ENCODE assay signal across 17 cellular contexts in genomic region chr19:1151917-1152601, GRCh38. TPM values are rescaled to one million over a fixed set of nuclear protein-coding genes. Genes with fewer than 3 reads are reported as not detected.
DNase-seq lines count a peak whose midpoint lies in the region; ATAC-seq and TF ChIP-seq lines count a peak whose summit lies in the region.
"Had no signal": no experiment of that assay in that cellular context is flagged by ENCODE, and none has a peak within 500 bp of the region (broad histone marks: within the 10 kb centered on the region; RNA-seq: fewer than 3 reads in every experiment).

No MANE protein-coding gene starts in this region.

- ATAC-seq in heart right ventricle (peak; percentile 53 to 82 (median 68)), HG02840 (IDR thresholded peaks at IDR 0.05; ENCODE audit: low FRiP score, unreplicated experiment) (no peak), SK-N-SH treated with all-trans-retinoic acid at 6 μM for 48 hours (no peak), HG03025 (IDR thresholded peaks at IDR 0.05; ENCODE audit: low FRiP score, unreplicated experiment) (no peak)
- ATAC-seq: left lobe of liver; natural killer cell treated with Interleukin-12 subunit alpha and Interleukin-12 subunit beta and Interleukin-15 and Interleukin-18, amount 100 ng/mL, for 72 hours; stimulated activated effector memory CD8-positive, alpha-beta T cell treated with anti-CD3 and anti-CD28 coated beads, Interleukin-12 subunit alpha, Interleukin-12 subunit beta, amount 100 ng/mL, for 72 hours had no signal

- H3K4me1 ChIP-seq in heart right ventricle (peaks cover 29 to 68% (median 60%) of the 10 kb centered on the region in 9 donors), rectal smooth muscle tissue (ENCODE audit: control insufficient read depth, insufficient read depth, low read length) (no peaks in the 10 kb centered on the region)
- H3K4me1 ChIP-seq: Caco-2 had no signal

- no peak for TF ChIP-seq CTCF in heart right ventricle (IDR thresholded peaks at IDR 0.05)

- no peaks in the 10 kb centered on the region for H3K27me3 ChIP-seq in heart right ventricle
- H3K27me3 ChIP-seq in rectal smooth muscle tissue (ENCODE audit: control insufficient read depth, insufficient read depth, low read length): no peaks in the 10 kb centered on the region
- H3K27me3 ChIP-seq: hepatocyte had no signal

- intact Hi-C loops in heart right ventricle (cut with DNase I): loop anchor here in 1 of 10 donors (2.0 kb wide), 1 partner anchor 19 kb away; no protein-coding TSS in a partner anchor

- H3K27ac ChIP-seq in angular gyrus (ENCODE audit: low read depth, low read length) (peak overlapping the region; percentile 19), heart right ventricle (peak overlapping the region; percentile 4 to 93 (median 76)), rectal smooth muscle tissue (ENCODE audit: low read depth, low read length) (peak overlapping the region; percentile 0)
- H3K27ac ChIP-seq: hepatocyte, WERI-Rb-1 had no signal

- H3K9ac ChIP-seq in rectal smooth muscle tissue (ENCODE audit: low read length): no peak overlapping the region

- H3K4me3 ChIP-seq in heart right ventricle: peak overlapping the region in 8 of 10 donors; percentile 4 to 37 (median 27)
- no peak overlapping the region for H3K4me3 ChIP-seq in rectal smooth muscle tissue (ENCODE audit: low read length)
- H3K4me3 ChIP-seq: hepatocyte had no signal

- WGBS in heart right ventricle, 2 donors: 43 to 48% methylated on average over 35 of the region's 35 CpGs

- no peaks in the 10 kb centered on the region for H3K9me3 ChIP-seq in heart right ventricle
- H3K9me3 ChIP-seq: Caco-2 had no signal

- H3K36me3 ChIP-seq in heart right ventricle (peaks cover 0 to 63% (median 0%) of the 10 kb centered on the region in 9 donors), rectal smooth muscle tissue (ENCODE audit: control insufficient read depth, insufficient read depth, low read length) (peaks cover 3% of the 10 kb centered on the region)

- DNase-seq in AG08395 (ENCODE audit: low spot score) (peak; percentile 69), heart right ventricle (peak; percentile 61 to 84)
- DNase-seq in activated CD4-positive, CD25-positive, alpha-beta regulatory T cell treated with anti-CD3 and anti-CD28 coated beads, Interleukin-2, amount 50 U/mL, for 72 hours: no peak
- DNase-seq: activated CD8-positive, alpha-beta memory T cell treated with anti-CD3 and anti-CD28 coated beads, Interleukin-2, amount 10 ng/mL, durations not matched to agents 7 days and 5 days; activated naive CD4-positive, alpha-beta T cell; Caco-2; MV-4-11; WERI-Rb-1 had no signal

TF ChIP-seq in SK-N-SH treated with all-trans-retinoic acid at 6 μM for 48 hours, 23 proteins besides CTCF, POLR2A, EP300 and RAD21 (continues in another document):
- TF ChIP-seq ESRRG (CRISPR knock-in tag; IDR thresholded peaks at IDR 0.05) (no peak), ZFP30 (CRISPR knock-in tag; IDR thresholded peaks at IDR 0.05) (no peak), TOX (CRISPR knock-in tag; IDR thresholded peaks at IDR 0.05; ENCODE audit: borderline replicate concordance) (no peak), CREB5 (CRISPR knock-in tag; IDR thresholded peaks at IDR 0.05; ENCODE audit: low read depth) (no peak), TSHZ2 (CRISPR knock-in tag; IDR thresholded peaks at IDR 0.05) (no peak), OSR1 (CRISPR knock-in tag; IDR thresholded peaks at IDR 0.05) (no peak), PPARA (CRISPR knock-in tag; IDR thresholded peaks at IDR 0.05; ENCODE audit: borderline replicate concordance) (no peak), ZNF70 (CRISPR knock-in tag; IDR thresholded peaks at IDR 0.05) (no peak), ZC3H10 (CRISPR knock-in tag; IDR thresholded peaks at IDR 0.05) (no peak), ZNF8 (CRISPR knock-in tag; IDR thresholded peaks at IDR 0.05) (no peak), POU6F1 (CRISPR knock-in tag; IDR thresholded peaks at IDR 0.05; ENCODE audit: borderline replicate concordance, low read depth) (no peak), TCF4 (CRISPR knock-in tag; IDR thresholded peaks at IDR 0.05; ENCODE audit: borderline replicate concordance) (no peak), RARB (CRISPR knock-in tag; IDR thresholded peaks at IDR 0.05) (no peak), ISL1 (CRISPR knock-in tag; IDR thresholded peaks at IDR 0.05) (no peak), PATZ1 (CRISPR knock-in tag; IDR thresholded peaks at IDR 0.05; ENCODE audit: borderline replicate concordance) (no peak), CSDC2 (CRISPR knock-in tag; IDR thresholded peaks at IDR 0.05) (no peak), ZFP3 (CRISPR knock-in tag; IDR thresholded peaks at IDR 0.05) (no peak), SNAI2 (CRISPR knock-in tag; IDR thresholded peaks at IDR 0.05) (no peak)

RNA-seq across cellular contexts. Expression of gene SBNO2, which starts 22.0 kb away (rescaled TPM):
- total RNA-seq in heart right ventricle: 10 to 100 TPM; 12.6 to 61.3 (median 16.1) TPM
- polyA plus RNA-seq in heart right ventricle: 10 to 100 TPM; 12.6 to 18.7 TPM

RNA-seq across cellular contexts. Expression of gene GPX4, which starts 48.3 kb away (rescaled TPM):
- 100 to 1,000 TPM; 244 to 405 (median 299) TPM for total RNA-seq in heart right ventricle
- polyA plus RNA-seq in heart right ventricle: 100 to 1,000 TPM; 461 to 487 TPM

RNA-seq across cellular contexts. Expression of gene STK11, which starts 53.5 kb away (rescaled TPM):
- 10 to 100 TPM; 43.7 to 71.6 (median 46.6) TPM for total RNA-seq in heart right ventricle
- polyA plus RNA-seq in heart right ventricle: 10 to 100 TPM; 41.1 to 70.4 TPM

RNA-seq across cellular contexts. Expression of gene POLR2E, which starts 56.9 kb away (rescaled TPM):
- 100 to 1,000 TPM; 111 to 215 (median 134) TPM for total RNA-seq in heart right ventricle
- polyA plus RNA-seq in heart right ventricle: 100 to 1,000 TPM; 116 to 212 TPM

Comparison
In these comparisons a context has a peak if more than half of its experiments do, and no peak if none do; other contexts are left out.
1. H3K27ac ChIP-seq: peak in every context shown above with its lines; median percentile 76 in heart right ventricle; 19 in angular gyrus; 0 in rectal smooth muscle tissue.
2. ATAC-seq: peak in heart right ventricle (8 of 8); none in HG02840 (single experiment), SK-N-SH treated with all-trans-retinoic acid at 6 μM for 48 hours (single experiment) and HG03025 (single experiment).